In genomic region chr9:108185613-108186012, GRCh38 we compare ENCODE assay signal across 1 cellular context.
TF ChIP-seq lines count a peak whose summit lies in the region.

No MANE protein-coding gene starts in this region.

TF ChIP-seq in IMR-90, 13 proteins besides CTCF, POLR2A, EP300 and RAD21 (continued from another document):
- TF ChIP-seq ELK1 (IDR thresholded peaks at IDR 0.05; ENCODE audit: borderline replicate concordance, low read depth, low read length) (no peak), FOS (IDR thresholded peaks at IDR 0.05; ENCODE audit: low read depth, low read length) (no peak), RCOR1 (IDR thresholded peaks at IDR 0.05; ENCODE audit: insufficient replicate concordance, low read length) (no peak), BHLHE40 (IDR thresholded peaks at IDR 0.05; ENCODE audit: low read depth, low read length) (no peak), MAFK (IDR thresholded peaks at IDR 0.05; ENCODE audit: low read depth, low read length) (no peak)
